ENCODE assay signal across 25 cellular contexts in the genomic region with DNA sequence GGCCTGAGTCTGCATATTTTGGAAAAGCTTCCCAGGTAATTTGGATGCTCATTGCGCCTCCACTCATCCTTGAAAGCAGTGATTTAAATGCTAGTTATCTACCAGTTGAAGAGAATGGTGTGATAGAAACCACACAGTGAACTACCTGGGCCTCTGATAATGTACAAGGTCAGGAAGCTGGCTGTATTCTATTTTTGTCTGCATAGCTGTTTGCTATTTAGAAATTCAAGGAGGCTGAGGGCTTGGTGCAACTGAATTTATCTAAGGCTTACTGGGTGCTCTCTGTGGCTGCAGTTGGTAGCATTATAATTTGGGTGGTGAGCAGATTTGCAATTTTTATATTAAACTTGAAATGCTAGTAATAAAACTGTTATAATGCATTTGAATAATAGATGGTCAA.
"Had no signal": no experiment of that assay in that cellular context is flagged by ENCODE, and none has a peak within 500 bp of the region (broad histone marks: within the 10 kb centered on the region; RNA-seq: fewer than 3 reads in every experiment).

No MANE protein-coding gene starts in this region.

- DNase-seq: activated CD4-positive, alpha-beta memory T cell treated with anti-CD3 and anti-CD28 coated beads for 36 hours; activated CD4-positive, alpha-beta T cell treated with anti-CD3 and anti-CD28 coated beads for 36 hours; activated CD4-positive, alpha-beta T cell treated with anti-CD3 and anti-CD28 coated beads, Interleukin-2, amount 10 ng/mL, durations not matched to agents 24 days and 14 days; activated CD4-positive, CD25-positive, alpha-beta regulatory T cell; activated CD4-positive, CD25-positive, alpha-beta regulatory T cell treated with anti-CD3 and anti-CD28 coated beads, Interleukin-2, amount 50 U/mL, for 72 hours; activated CD8-positive, alpha-beta memory T cell treated with anti-CD3 and anti-CD28 coated beads, Interleukin-2, amount 10 ng/mL, durations not matched to agents 7 days and 5 days; activated CD8-positive, alpha-beta memory T cell treated with anti-CD3 and anti-CD28 coated beads, Interleukin-2, amount 50 U/mL, for 4 hours; activated CD8-positive, alpha-beta T cell treated with anti-CD3 and anti-CD28 coated beads, Interleukin-2, amount 10 ng/mL, durations not matched to agents 7 days and 5 days; activated effector memory CD4-positive, alpha-beta T cell treated with anti-CD3 and anti-CD28 coated beads, Interleukin-2, amount 50 U/mL, for 16 hours; activated naive CD4-positive, alpha-beta T cell treated with anti-CD3 and anti-CD28 coated beads for 36 hours; activated naive CD8-positive, alpha-beta T cell treated with anti-CD3 and anti-CD28 coated beads for 36 hours; activated naive CD8-positive, alpha-beta T cell treated with anti-CD3 and anti-CD28 coated beads, Interleukin-2, amount 50 U/mL, for 24 hours; activated T-cell treated with anti-CD3 and anti-CD28 coated beads, Interleukin-2, amount 50 U/mL, for 1 hour; activated T-cell treated with anti-CD3 and anti-CD28 coated beads, Interleukin-2, amount 50 U/mL, for 48 hours; adrenal gland; amygdala; aorta; body of pancreas; dorsolateral prefrontal cortex; effector memory CD4-positive, alpha-beta T cell; endodermal cell; foreskin fibroblast; T-helper 2 cell had no signal

- H3K4me3 ChIP-seq: adrenal gland, body of pancreas, coronary artery, dorsolateral prefrontal cortex had no signal

- H3K9me3 ChIP-seq: adrenal gland, body of pancreas had no signal

- H3K27me3 ChIP-seq: adrenal gland, body of pancreas, dorsolateral prefrontal cortex had no signal

- H3K4me1 ChIP-seq: body of pancreas had no signal

- H3K27ac ChIP-seq: adrenal gland, body of pancreas, coronary artery, dorsolateral prefrontal cortex had no signal

- H3K36me3 ChIP-seq: adrenal gland had no signal

- ATAC-seq: activated CD4-positive, alpha-beta T cell treated with anti-CD3 and anti-CD28 coated beads for 36 hours; activated CD8-positive, alpha-beta memory T cell treated with anti-CD3 and anti-CD28 coated beads, Interleukin-2, amount 10 ng/mL, durations not matched to agents 7 days and 5 days; activated CD8-positive, alpha-beta T cell treated with anti-CD3 and anti-CD28 coated beads, Interleukin-2, amount 10 ng/mL, durations not matched to agents 7 days and 5 days; activated naive CD8-positive, alpha-beta T cell treated with anti-CD3 and anti-CD28 coated beads, Interleukin-2, amount 50 U/mL, for 24 hours; body of pancreas; esophagus mucosa had no signal
